In genomic region chr2:157737636-157738035, GRCh38 we compare ENCODE assay signal across 36 cellular contexts.
"Had no signal": no experiment of that assay in that cellular context is flagged by ENCODE, and none has a peak within 500 bp of the region (broad histone marks: within the 10 kb centered on the region; RNA-seq: fewer than 3 reads in every experiment).

No MANE protein-coding gene starts in this region.

- H3K27me3 Mint-ChIP-seq: activated B cell treated with CpG ODN at 0.5 μM for 24 hours; activated CD4-positive, alpha-beta memory T cell treated with anti-CD3 and anti-CD28 coated beads for 36 hours; activated CD4-positive, alpha-beta T cell treated with anti-CD3 and anti-CD28 coated beads, Interleukin-2, amount 10 ng/mL, durations not matched to agents 24 days and 14 days; activated CD8-positive, alpha-beta T cell treated with anti-CD3 and anti-CD28 coated beads for 36 hours; activated naive CD8-positive, alpha-beta T cell treated with anti-CD3 and anti-CD28 coated beads for 36 hours; activated T-helper 17 cell treated with anti-CD3 and anti-CD28 coated beads, Interleukin-2, amount 50 U/mL, for 72 hours had no signal

- H3K9me3 ChIP-seq: adrenal gland, body of pancreas, breast epithelium had no signal

- FAIRE-seq: TTC549 had no signal

- H3K4me1 ChIP-seq: adrenal gland, body of pancreas, breast epithelium had no signal

- DNase-seq: activated B cell treated with CpG ODN at 0.5 μM for 24 hours; activated CD4-positive, alpha-beta memory T cell treated with anti-CD3 and anti-CD28 coated beads for 36 hours; activated CD4-positive, alpha-beta T cell treated with anti-CD3 and anti-CD28 coated beads for 4 hours; activated CD4-positive, alpha-beta T cell treated with anti-CD3 and anti-CD28 coated beads, Interleukin-2, amount 10 ng/mL, durations not matched to agents 24 days and 14 days; activated CD4-positive, alpha-beta T cell treated with anti-CD3 and anti-CD28 coated beads, Interleukin-2, amount 50 U/mL, for 1 hour; activated CD4-positive, alpha-beta T cell treated with anti-CD3 and anti-CD28 coated beads, Interleukin-2, amount 50 U/mL, for 4 hours; activated CD4-positive, CD25-positive, alpha-beta regulatory T cell treated with anti-CD3 and anti-CD28 coated beads, Interleukin-2, amount 50 U/mL, for 72 hours; activated CD8-positive, alpha-beta memory T cell treated with anti-CD3 and anti-CD28 coated beads, Interleukin-2, amount 50 U/mL, for 4 hours; activated CD8-positive, alpha-beta T cell treated with anti-CD3 and anti-CD28 coated beads for 36 hours; activated effector memory CD4-positive, alpha-beta T cell treated with anti-CD3 and anti-CD28 coated beads, Interleukin-2, amount 50 U/mL, for 16 hours; activated gamma-delta T cell treated with Interleukin-2 at 50 U/mL for 16 hours; activated naive CD4-positive, alpha-beta T cell; activated naive CD4-positive, alpha-beta T cell treated with anti-CD3 and anti-CD28 coated beads for 36 hours; activated naive CD4-positive, alpha-beta T cell treated with anti-CD3 and anti-CD28 coated beads, Interleukin-2, amount 50 U/mL, for 16 hours; activated naive CD8-positive, alpha-beta T cell treated with anti-CD3 and anti-CD28 coated beads for 36 hours; activated T-cell treated with anti-CD3 and anti-CD28 coated beads for 4 hours; activated T-cell treated with anti-CD3 and anti-CD28 coated beads, Interleukin-2, amount 50 U/mL, for 1 hour; activated T-cell treated with anti-CD3 and anti-CD28 coated beads, Interleukin-2, amount 50 U/mL, for 4 hours; activated T-cell treated with anti-CD3 and anti-CD28 coated beads, Interleukin-2, amount 50 U/mL, for 72 hours; adrenal gland; amniotic stem cell; aorta; body of pancreas; brain microvascular endothelial cell; central memory CD4-positive, alpha-beta T cell; T-helper 1 cell; T-helper 2 cell; T-helper 9 cell had no signal

- H3K4me1 Mint-ChIP-seq: activated B cell treated with CpG ODN at 0.5 μM for 24 hours had no signal

- H3K27ac Mint-ChIP-seq: activated B cell treated with CpG ODN at 0.5 μM for 24 hours; activated CD4-positive, alpha-beta memory T cell treated with anti-CD3 and anti-CD28 coated beads for 36 hours; activated CD4-positive, alpha-beta T cell treated with anti-CD3 and anti-CD28 coated beads, Interleukin-2, amount 10 ng/mL, durations not matched to agents 24 days and 14 days; activated CD8-positive, alpha-beta T cell treated with anti-CD3 and anti-CD28 coated beads for 36 hours; activated naive CD4-positive, alpha-beta T cell treated with anti-CD3 and anti-CD28 coated beads for 36 hours; activated naive CD8-positive, alpha-beta T cell treated with anti-CD3 and anti-CD28 coated beads for 36 hours; activated T-cell treated with anti-CD3 and anti-CD28 coated beads, Interleukin-2, amount 50 U/mL, for 72 hours; activated T-helper 1 cell treated with anti-CD3 and anti-CD28 coated beads, Interleukin-12 subunit alpha, Interleukin-12 subunit beta, Interleukin-2, Interleukin-4 antibody, amounts not matched to agents 30 ng/mL and 10 ng/mL and 1 ng/mL, durations not matched to agents 14 hours and 24 hours and 36 hours; T-helper 1 cell treated with Interleukin-12 subunit alpha and Interleukin-12 subunit beta and Interleukin-4 antibody, amounts not matched to agents 30 μg/mL and 1 μg/mL, for 36 hours; T-helper 2 cell treated with Interferon-gamma antibody and Interleukin-4, amounts not matched to agents 5 μg/mL and 100 μg/mL, for 36 hours had no signal

- H3K4me3 Mint-ChIP-seq: activated B cell treated with CpG ODN at 0.5 μM for 24 hours; activated CD4-positive, alpha-beta memory T cell treated with anti-CD3 and anti-CD28 coated beads for 36 hours; activated CD4-positive, alpha-beta T cell treated with anti-CD3 and anti-CD28 coated beads, Interleukin-2, amount 10 ng/mL, durations not matched to agents 24 days and 14 days; activated CD8-positive, alpha-beta T cell treated with anti-CD3 and anti-CD28 coated beads for 36 hours; activated naive CD4-positive, alpha-beta T cell treated with anti-CD3 and anti-CD28 coated beads for 36 hours; activated naive CD8-positive, alpha-beta T cell treated with anti-CD3 and anti-CD28 coated beads for 36 hours; activated T-cell treated with anti-CD3 and anti-CD28 coated beads, Interleukin-2, amount 50 U/mL, for 4 hours; activated T-cell treated with anti-CD3 and anti-CD28 coated beads, Interleukin-2, amount 50 U/mL, for 72 hours; activated T-helper 1 cell treated with anti-CD3 and anti-CD28 coated beads, Interleukin-12 subunit alpha, Interleukin-12 subunit beta, Interleukin-2, Interleukin-4 antibody, amounts not matched to agents 30 ng/mL and 10 ng/mL and 1 ng/mL, durations not matched to agents 14 hours and 24 hours and 36 hours; activated T-helper 17 cell treated with anti-CD3 and anti-CD28 coated beads, Interleukin-2, amount 50 U/mL, for 72 hours; T-helper 1 cell treated with Interleukin-12 subunit alpha and Interleukin-12 subunit beta and Interleukin-4 antibody, amounts not matched to agents 30 μg/mL and 1 μg/mL, for 36 hours; T-helper 2 cell treated with Interferon-gamma antibody and Interleukin-4, amounts not matched to agents 5 μg/mL and 100 μg/mL, for 36 hours had no signal

- H3K4me3 ChIP-seq: adrenal gland, body of pancreas, breast epithelium had no signal

- H3K27me3 ChIP-seq: adrenal gland, body of pancreas, brain microvascular endothelial cell, breast epithelium had no signal

- H3K27ac ChIP-seq: adrenal gland, body of pancreas, brain microvascular endothelial cell, breast epithelium, VCaP had no signal

- ATAC-seq: activated CD8-positive, alpha-beta T cell treated with anti-CD3 and anti-CD28 coated beads for 36 hours; activated naive CD4-positive, alpha-beta T cell treated with anti-CD3 and anti-CD28 coated beads, Interleukin-2, amount 50 U/mL, for 72 hours; activated T-cell treated with anti-CD3 and anti-CD28 coated beads, Interleukin-2, amount 50 U/mL, for 4 hours; activated T-cell treated with anti-CD3 and anti-CD28 coated beads, Interleukin-2, amount 50 U/mL, for 72 hours; activated T-helper 17 cell treated with anti-CD3 and anti-CD28 coated beads, Interleukin-2, amount 50 U/mL, for 72 hours; body of pancreas had no signal

- H3K9me3 Mint-ChIP-seq: activated CD4-positive, alpha-beta memory T cell treated with anti-CD3 and anti-CD28 coated beads for 36 hours; activated CD8-positive, alpha-beta T cell treated with anti-CD3 and anti-CD28 coated beads for 36 hours; activated naive CD4-positive, alpha-beta T cell treated with anti-CD3 and anti-CD28 coated beads for 36 hours; activated naive CD8-positive, alpha-beta T cell treated with anti-CD3 and anti-CD28 coated beads for 36 hours; activated T-cell treated with anti-CD3 and anti-CD28 coated beads, Interleukin-2, amount 50 U/mL, for 4 hours; activated T-cell treated with anti-CD3 and anti-CD28 coated beads, Interleukin-2, amount 50 U/mL, for 72 hours; activated T-helper 1 cell treated with anti-CD3 and anti-CD28 coated beads, Interleukin-12 subunit alpha, Interleukin-12 subunit beta, Interleukin-2, Interleukin-4 antibody, amounts not matched to agents 30 ng/mL and 10 ng/mL and 1 ng/mL, durations not matched to agents 14 hours and 24 hours and 36 hours; activated T-helper 17 cell treated with anti-CD3 and anti-CD28 coated beads, Interleukin-2, amount 50 U/mL, for 72 hours; T-helper 2 cell treated with Interferon-gamma antibody and Interleukin-4, amounts not matched to agents 5 μg/mL and 100 μg/mL, for 36 hours had no signal
